1 cellular context compared by ENCODE assay signal in genomic region chr13:35700661-35701060, GRCh38.
TF ChIP-seq lines count a peak whose summit lies in the region.

No MANE protein-coding gene starts in this region.

TF ChIP-seq in IMR-90, 13 proteins besides CTCF, POLR2A, EP300 and RAD21:
- TF ChIP-seq FOS (IDR thresholded peaks at IDR 0.05; ENCODE audit: low read depth, low read length) = no peak
- TF ChIP-seq CHD1 (IDR thresholded peaks at IDR 0.05; ENCODE audit: low read depth, low read length) = no peak
- TF ChIP-seq MAZ (IDR thresholded peaks at IDR 0.05; ENCODE audit: borderline replicate concordance, low read depth, low read length) = no peak
- TF ChIP-seq ELK1 (IDR thresholded peaks at IDR 0.05; ENCODE audit: borderline replicate concordance, low read depth, low read length) = no peak
- no peak for TF ChIP-seq CEBPB (IDR thresholded peaks at IDR 0.05; ENCODE audit: low read depth, low read length)
- no peak for TF ChIP-seq RCOR1 (IDR thresholded peaks at IDR 0.05; ENCODE audit: insufficient replicate concordance, low read length)
- no peak for TF ChIP-seq USF2 (IDR thresholded peaks at IDR 0.05; ENCODE audit: low read depth, low read length)
